In genomic region chr6:119346914-119347313, GRCh38 we compare ENCODE assay signal across 9 cellular contexts. TPM values are rescaled to one million over a fixed set of nuclear protein-coding genes. Genes with fewer than 3 reads are reported as not detected.
DNase-seq lines count a peak whose midpoint lies in the region; ATAC-seq, FAIRE-seq and TF ChIP-seq lines count a peak whose summit lies in the region.
"Had no signal": no experiment of that assay in that cellular context is flagged by ENCODE, and none has a peak within 500 bp of the region (broad histone marks: within the 10 kb centered on the region; RNA-seq: fewer than 3 reads in every experiment).

No MANE protein-coding gene starts in this region.

- H2AFZ ChIP-seq in IMR-90 (replicated peaks; ENCODE audit: low read length, poor library complexity) (no peak overlapping the region), neural progenitor cell (replicated peaks) (no peak overlapping the region)

- peaks cover 17% of the 10 kb centered on the region for H3K36me3 Mint-ChIP-seq in effector memory CD8-positive, alpha-beta T cell (ENCODE audit: insufficient read depth)
- peaks cover 2% of the 10 kb centered on the region for H3K36me3 Mint-ChIP-seq in neural progenitor cell

- TF ChIP-seq CTCF in BE2C (IDR thresholded peaks at IDR 0.05; ENCODE audit: low read depth, low read length) (no peak), IMR-90 (conservative IDR thresholded peaks at IDR 0.05; ENCODE audit: low read depth, low read length) (no peak), neural progenitor cell (IDR thresholded peaks at IDR 0.05) (no peak), RWPE1 (conservative IDR thresholded peaks at IDR 0.05; ENCODE audit: low read depth) (no peak)

- FAIRE-seq in urothelium cell line (lab: Jason Lieb, UNC), result no peak

- peaks cover 9% of the 10 kb centered on the region for H3F3A ChIP-seq in neural progenitor cell (ENCODE audit: low read depth)

- in situ Hi-C loops in IMR-90 (cut with MboI; ENCODE audit: low sequenced_read_pairs), result loop anchor here (5.0 kb wide), 1 partner anchor 195 kb away; no protein-coding TSS in a partner anchor

- H2BK20ac ChIP-seq in IMR-90 (ENCODE audit: low read depth, low read length), result no peak overlapping the region

- H3K27ac ChIP-seq in IMR-90 (ENCODE audit: insufficient read depth, low read length), result no peak overlapping the region
- H3K27ac ChIP-seq in neural progenitor cell, result no peak overlapping the region
- H3K27ac ChIP-seq in RWPE1, result no peak overlapping the region

- ATAC-seq in IMR-90 (ENCODE audit: low read depth) (no peak), GM21737 (IDR thresholded peaks at IDR 0.05; ENCODE audit: unreplicated experiment) (no peak)
- no peak for ATAC-seq in effector memory CD8-positive, alpha-beta T cell (replicated peaks)

- H3K4me1 Mint-ChIP-seq in effector memory CD8-positive, alpha-beta T cell (ENCODE audit: low read depth in 2 of 2), result peaks cover 33 to 65% of the 10 kb centered on the region in 2 donors
- H3K4me1 Mint-ChIP-seq in neural progenitor cell, result peaks cover 21% of the 10 kb centered on the region

- peaks cover 15% of the 10 kb centered on the region for H3K4me1 ChIP-seq in BE2C
- H3K4me1 ChIP-seq in IMR-90 (ENCODE audit: control insufficient read depth, insufficient read depth, low read length), result peaks cover 5% of the 10 kb centered on the region; the same call in 1 of the 2 replicates
- H3K4me1 ChIP-seq in neural progenitor cell, result peaks cover 7% of the 10 kb centered on the region

- H3K56ac ChIP-seq in IMR-90 (ENCODE audit: extremely low read depth, insufficient read depth, low read length), result no peak overlapping the region

- no peak overlapping the region for H2BK15ac ChIP-seq in IMR-90 (ENCODE audit: low read depth, low read length)

- no peaks in the 10 kb centered on the region for H3K79me2 ChIP-seq in neural progenitor cell (ENCODE audit: low read depth)

- H2BK5ac ChIP-seq in IMR-90 (ENCODE audit: low read depth, low read length, poor library complexity, severe bottlenecking), result no peak overlapping the region

- H3K4me3 Mint-ChIP-seq in effector memory CD8-positive, alpha-beta T cell, result peak overlapping the region; percentile 88 to 95
- H3K4me3 Mint-ChIP-seq in neural progenitor cell, result peak overlapping the region; percentile 87

- CTCF ChIA-PET in IMR-90 (lab: Yijun Ruan, JAX), result interaction anchor here (0.7 to 0.9 kb wide), 3 partner anchors 13 to 371 kb away, joined by 3 read pairs; no protein-coding TSS in a partner anchor
- CTCF ChIA-PET in RWPE1 (lab: Yijun Ruan, JAX), result interaction anchor here (0.6 to 2.9 kb wide), 3 partner anchors 14 to 436 kb away, joined by 5 to 10 read pairs (median 6); no protein-coding TSS in a partner anchor

- no peaks in the 10 kb centered on the region for H3K9me3 ChIP-seq in BE2C
- no peaks in the 10 kb centered on the region for H3K9me3 ChIP-seq in IMR-90 (ENCODE audit: control insufficient read depth, insufficient read depth, low read length)
- H3K9me3 ChIP-seq in neural progenitor cell (ENCODE audit: low read depth), result no peaks in the 10 kb centered on the region
- no peaks in the 10 kb centered on the region for H3K9me3 ChIP-seq in MG63

- no peaks in the 10 kb centered on the region for H3K9me3 Mint-ChIP-seq in effector memory CD8-positive, alpha-beta T cell
- no peaks in the 10 kb centered on the region for H3K9me3 Mint-ChIP-seq in neural progenitor cell

- no peak overlapping the region for H4K5ac ChIP-seq in IMR-90 (ENCODE audit: low read depth, low read length)

- no peak overlapping the region for H2AK5ac ChIP-seq in IMR-90 (ENCODE audit: low read depth, low read length)

- H3K4ac ChIP-seq in IMR-90 (ENCODE audit: low read depth, low read length), result no peak overlapping the region

- no peaks in the 10 kb centered on the region for H3K27me3 ChIP-seq in BE2C
- H3K27me3 ChIP-seq in IMR-90 (ENCODE audit: control insufficient read depth, insufficient read depth, low read length), result no peaks in the 10 kb centered on the region
- H3K27me3 ChIP-seq in neural progenitor cell, result peaks cover 61% of the 10 kb centered on the region
- H3K27me3 ChIP-seq in MG63, result no peaks in the 10 kb centered on the region

- peak overlapping the region; percentile 87 to 95 for H3K27ac Mint-ChIP-seq in effector memory CD8-positive, alpha-beta T cell
- H3K27ac Mint-ChIP-seq in neural progenitor cell, result no peak overlapping the region

- H3K18ac ChIP-seq in IMR-90 (ENCODE audit: low read depth, low read length), result no peak overlapping the region

- no peak for TF ChIP-seq POLR2A in IMR-90 (IDR thresholded peaks at IDR 0.05; ENCODE audit: low read depth, low read length)

- no peak overlapping the region for H3K9ac ChIP-seq in IMR-90 (ENCODE audit: low read depth, low read length)
- no peak overlapping the region for H3K9ac ChIP-seq in neural progenitor cell

- no peak overlapping the region for H4K8ac ChIP-seq in IMR-90 (ENCODE audit: low read depth in 2 of 2, low read length in 2 of 2)

- POLR2A ChIA-PET in IMR-90 (lab: Charles Lee; ENCODE audit: unreplicated experiment) (no interaction called here), RWPE1 (lab: Yijun Ruan, JAX; ENCODE audit: low non-redundant PET) (no interaction called here)

- H3K4me3 ChIP-seq in BE2C (ENCODE audit: low read depth, low read length) (peak overlapping the region; percentile 89), IMR-90 (ENCODE audit: insufficient read depth, low read depth, low read length) (peak overlapping the region; percentile 22; the same call in 1 of the 2 replicates), neural progenitor cell (no peak overlapping the region), MG63 (no peak overlapping the region; the same call in 1 of the 2 replicates)

- no peak overlapping the region for H3K23ac ChIP-seq in IMR-90 (ENCODE audit: low read depth, low read length)

- no peak for TF ChIP-seq RAD21 in IMR-90 (IDR thresholded peaks at IDR 0.05; ENCODE audit: low read length)

- no peaks in the 10 kb centered on the region for H4K20me1 ChIP-seq in IMR-90 (ENCODE audit: insufficient read depth, low read length)
- peaks cover 15% of the 10 kb centered on the region for H4K20me1 ChIP-seq in neural progenitor cell (ENCODE audit: low read depth)

- no peaks in the 10 kb centered on the region; the same call in 1 of the 2 replicates for H3K9me1 ChIP-seq in IMR-90 (ENCODE audit: insufficient read depth, low read length)

- H3K36me3 ChIP-seq in BE2C (peaks cover 24% of the 10 kb centered on the region), IMR-90 (ENCODE audit: control insufficient read depth, insufficient read depth, low read length) (no peaks in the 10 kb centered on the region), neural progenitor cell (no peaks in the 10 kb centered on the region), MG63 (no peaks in the 10 kb centered on the region)

- no peak overlapping the region for H2BK120ac ChIP-seq in IMR-90 (ENCODE audit: low read depth, low read length)

- BruUV-seq in IMR-90 (replicated peaks; lab: Mats Ljungman, UMichigan), result no TSS peak

- DNase-seq in BE2C, result no peak
- no peak for DNase-seq in IMR-90
- DNase-seq in effector memory CD8-positive, alpha-beta T cell, result no peak
- no peak for DNase-seq in neural progenitor cell (ENCODE audit: low spot score)
- no peak for DNase-seq in MG63
- no peak for DNase-seq in RWPE1 (ENCODE audit: low spot score)
- DNase-seq in urothelium cell line (ENCODE audit: low spot score), result no peak
- DNase-seq: kidney glomerular epithelial cell had no signal

- no peaks in the 10 kb centered on the region for H3K27me3 Mint-ChIP-seq in effector memory CD8-positive, alpha-beta T cell
- peaks cover 3% of the 10 kb centered on the region for H3K27me3 Mint-ChIP-seq in neural progenitor cell (ENCODE audit: insufficient read depth, low read depth)

- H3K79me1 ChIP-seq in IMR-90 (ENCODE audit: low read depth in 1 of 2, low read length in 2 of 2), result peaks cover 5 to 16% of the 10 kb centered on the region in 2 experiments; a peak in 3 of 4 replicates

- H3K14ac ChIP-seq in IMR-90 (replicated peaks; ENCODE audit: low read depth, low read length), result no peak overlapping the region; the same call in 1 of the 2 replicates

- H4K91ac ChIP-seq in IMR-90 (ENCODE audit: insufficient read depth, low read depth, low read length), result no peak overlapping the region

- no peak overlapping the region for H2AK9ac ChIP-seq in IMR-90 (replicated peaks; ENCODE audit: low read depth, low read length, poor library complexity)

- no CpG with 5 or more reads among the region's 1 CpG for WGBS in IMR-90 (ENCODE audit: extremely low coverage in 2 of 2, insufficient read length in 1 of 2), 2 experiments

- intact Hi-C loops in IMR-90 (cut with micrococcal nuclease), result loop anchor here (1.0 to 10.0 kb wide), 3 partner anchors 85 to 1988 kb away; partner anchors contain the start of gene TBC1D32

- dilution Hi-C loops in IMR-90 (cut with HindIII; ENCODE audit: low sequenced_read_pairs, unreplicated experiment), result no loop called here

- H3K4me2 ChIP-seq in IMR-90 (ENCODE audit: low read depth, low read length) (peak overlapping the region; percentile 86), neural progenitor cell (no peak overlapping the region)

TF ChIP-seq in IMR-90, 13 proteins besides CTCF, POLR2A, EP300 and RAD21:
- TF ChIP-seq SMC3 (IDR thresholded peaks at IDR 0.05; ENCODE audit: low read depth, low read length) (no peak), MAZ (IDR thresholded peaks at IDR 0.05; ENCODE audit: borderline replicate concordance, low read depth, low read length) (no peak)

RNA-seq across cellular contexts. Expression of gene MAN1A1, which starts 2.6 kb away (rescaled TPM):
- 45.3 TPM for polyA plus RNA-seq in BE2C (2012; ENCODE audit: insufficient read depth, insufficient read length, low read depth)
- total RNA-seq in IMR-90 (2012; rRNA removed), result 5.9 and 11.4 TPM in 2 replicates
- 4.6 and 6.4 TPM in 2 replicates for polyA plus RNA-seq in IMR-90 (2012; rRNA removed)
- 2.0 and 3.3 TPM in 2 replicates for polyA plus RNA-seq in IMR-90 (2012; cell fraction: cytosol; rRNA removed)
- polyA plus RNA-seq in IMR-90 (2012; cell fraction: nucleus; rRNA removed; ENCODE audit: low replicate concordance), result 1.3 and 2.6 TPM in 2 replicates
- 4.0 and 5.2 TPM in 2 replicates for total RNA-seq in neural progenitor cell (ENCODE audit: low replicate concordance)
- 14.2 and 29.6 TPM in 2 replicates for total RNA-seq in MG63 (2014; rRNA removed; shearing (Covaris generic); ENCODE audit: low replicate concordance)

Comparison
In these comparisons a context has a peak if more than half of its experiments do, and no peak if none do; other contexts are left out.
1. H3K4me3 ChIP-seq: peak in BE2C (single experiment) and IMR-90 (single experiment); none in neural progenitor cell (single experiment) and MG63 (single experiment).